In the genomic region with DNA sequence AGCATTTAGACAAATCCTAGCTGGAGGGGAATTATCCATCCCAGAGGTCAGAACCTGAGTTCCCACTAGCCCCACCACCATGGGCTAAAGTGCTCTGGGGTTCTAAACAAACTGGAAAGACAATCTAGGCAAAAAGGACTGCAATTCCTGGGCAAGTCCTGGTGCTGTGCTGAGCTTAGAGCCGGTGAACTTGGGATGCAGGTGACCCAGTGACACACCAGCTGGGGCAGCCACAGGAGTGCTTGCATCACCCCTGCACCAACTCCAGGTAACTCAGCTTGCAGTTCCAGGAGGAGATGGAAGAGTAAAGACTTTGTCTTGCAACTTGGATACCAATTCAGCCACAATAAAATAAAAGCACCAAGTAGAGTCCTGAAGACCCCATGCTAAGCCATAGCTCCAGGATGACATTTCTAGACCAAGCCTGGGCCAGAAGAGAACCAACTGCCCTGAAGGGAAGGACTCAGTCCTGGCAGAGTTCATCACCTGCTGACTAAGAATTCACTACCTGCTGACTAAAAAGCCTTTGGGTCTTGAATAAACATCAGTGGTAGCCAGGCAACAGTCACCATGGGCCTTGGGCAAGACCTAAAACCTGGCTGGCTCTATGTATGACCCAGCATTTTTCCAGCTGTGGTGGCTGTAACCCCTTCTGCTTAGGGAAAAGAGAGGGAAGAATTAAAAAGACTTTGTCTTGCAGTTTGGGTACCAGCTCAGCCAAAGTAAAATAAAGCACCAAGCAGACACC, we compare ENCODE assay signal across 17 cellular contexts.
DNase-seq lines count a peak whose midpoint lies in the region; TF ChIP-seq lines count a peak whose summit lies in the region.
"Had no signal": no experiment of that assay in that cellular context is flagged by ENCODE, and none has a peak within 500 bp of the region (broad histone marks: within the 10 kb centered on the region; RNA-seq: fewer than 3 reads in every experiment).

No MANE protein-coding gene starts in this region.

- WGBS in stomach, 5 donors = 75 to 100% (median 92%) methylated on average over 1 of the region's 1 CpG

- DNase-seq in MCF 10A (ENCODE audit: unreplicated experiment) (peak; percentile 70), breast epithelium (ENCODE audit: low spot score in 2 of 2) (no peak), NCI-H774 (lab: John Stamatoyannopoulos, UW) (peak; percentile 7), epithelial cell of prostate (ENCODE audit: low read depth, low spot score) (peak; percentile 67), stomach (peak; percentile 41), AG08396 (ENCODE audit: low spot score) (no peak), KG1 (lab: John Stamatoyannopoulos, UW) (no peak), NCI-H1436 treated with DMSO at 0.1 percent for 48 hours (lab: John Stamatoyannopoulos, UW) (no peak)
- DNase-seq: activated CD4-positive, alpha-beta T cell treated with anti-CD3 and anti-CD28 coated beads for 36 hours; activated CD8-positive, alpha-beta memory T cell treated with anti-CD3 and anti-CD28 coated beads, Interleukin-2, amount 50 U/mL, for 4 hours; CD8-positive, alpha-beta memory T cell; Karpas-422; NCI-H1930; SJCRH30 had no signal

- peak overlapping the region; percentile 80 for H3K27ac Mint-ChIP-seq in MCF 10A (ENCODE audit: low read depth, unreplicated experiment)
- H3K27ac Mint-ChIP-seq: activated CD4-positive, alpha-beta T cell treated with anti-CD3 and anti-CD28 coated beads for 36 hours; CD8-positive, alpha-beta memory T cell; memory B cell had no signal

- H3K36me3 Mint-ChIP-seq in MCF 10A (ENCODE audit: insufficient read depth, unreplicated experiment) = no peaks in the 10 kb centered on the region
- H3K36me3 Mint-ChIP-seq: CD8-positive, alpha-beta memory T cell; memory B cell had no signal

- no peak overlapping the region for H3K27ac ChIP-seq in breast epithelium
- H3K27ac ChIP-seq in epithelial cell of prostate = peak overlapping the region; percentile 18
- no peak overlapping the region for H3K27ac ChIP-seq in stomach
- H3K27ac ChIP-seq: ascending aorta, HL-60, SJCRH30 had no signal

- no peak for TF ChIP-seq CTCF in MCF 10A (IDR thresholded peaks at IDR 0.05; ENCODE audit: unreplicated experiment)
- TF ChIP-seq CTCF in breast epithelium (IDR thresholded peaks at IDR 0.05) = no peak
- TF ChIP-seq CTCF in stomach (IDR thresholded peaks at IDR 0.05) = no peak

- CTCF ChIA-PET in MCF 10A (lab: Yijun Ruan, JAX) = interaction anchor here (0.6 to 0.9 kb wide), 3 partner anchors 202 to 1128 kb away, joined by 3 read pairs; no protein-coding TSS in a partner anchor

- no peaks in the 10 kb centered on the region for H3K27me3 Mint-ChIP-seq in MCF 10A (ENCODE audit: insufficient read depth, unreplicated experiment)
- H3K27me3 Mint-ChIP-seq: activated CD4-positive, alpha-beta T cell treated with anti-CD3 and anti-CD28 coated beads for 36 hours; CD8-positive, alpha-beta memory T cell had no signal

- H3K4me1 ChIP-seq in breast epithelium = no peaks in the 10 kb centered on the region
- H3K4me1 ChIP-seq in stomach = no peaks in the 10 kb centered on the region
- H3K4me1 ChIP-seq: ascending aorta, SJCRH30 had no signal

- BruUV-seq in MCF 10A (replicated peaks; lab: Mats Ljungman, UMichigan) = no TSS peak

- H3K4me1 Mint-ChIP-seq in MCF 10A (ENCODE audit: insufficient read depth, unreplicated experiment) = peaks cover 11% of the 10 kb centered on the region
- H3K4me1 Mint-ChIP-seq: activated CD4-positive, alpha-beta T cell treated with anti-CD3 and anti-CD28 coated beads for 36 hours; CD8-positive, alpha-beta memory T cell; memory B cell had no signal

- H3K4me3 ChIP-seq in breast epithelium = no peak overlapping the region
- H3K4me3 ChIP-seq in stomach = no peak overlapping the region
- H3K4me3 ChIP-seq: ascending aorta, SJCRH30 had no signal

- intact Hi-C loops in MCF 10A (cut with micrococcal nuclease) (no loop called here), breast epithelium (cut with DNase I; ENCODE audit: low total_unique reads) (no loop called here), stomach (cut with DNase I; ENCODE audit: low total_unique reads) (no loop called here)

- H3K27me3 ChIP-seq in breast epithelium (no peaks in the 10 kb centered on the region), stomach (no peaks in the 10 kb centered on the region)
- H3K27me3 ChIP-seq: ascending aorta, SJCRH30 had no signal

- TF ChIP-seq POLR2A in breast epithelium (IDR thresholded peaks at IDR 0.05) (no peak), stomach (IDR thresholded peaks at IDR 0.05) (no peak)

- H3K36me3 ChIP-seq in breast epithelium (no peaks in the 10 kb centered on the region), stomach (no peaks in the 10 kb centered on the region)
- H3K36me3 ChIP-seq: ascending aorta, SJCRH30 had no signal

- H3K9me3 ChIP-seq in breast epithelium (peaks cover 0 to 10% of the 10 kb centered on the region in 2 donors), stomach (peaks cover 0 to 10% (median 9%) of the 10 kb centered on the region in 4 donors)
- H3K9me3 ChIP-seq: SJCRH30 had no signal

- H3K4me3 Mint-ChIP-seq in MCF 10A (ENCODE audit: unreplicated experiment) = no peak overlapping the region
- H3K4me3 Mint-ChIP-seq: activated CD4-positive, alpha-beta T cell treated with anti-CD3 and anti-CD28 coated beads for 36 hours; CD8-positive, alpha-beta memory T cell; memory B cell had no signal

- TF ChIP-seq EP300 in stomach (IDR thresholded peaks at IDR 0.05) = no peak

- H3K9me3 Mint-ChIP-seq in MCF 10A (ENCODE audit: unreplicated experiment) = peaks cover 26% of the 10 kb centered on the region

- POLR2A ChIA-PET in MCF 10A (lab: Yijun Ruan, JAX) = interaction anchor here (1.2 to 1.6 kb wide), 2 partner anchors 11 to 52 kb away, joined by 3 to 4 read pairs; no protein-coding TSS in a partner anchor

Comparison
In these comparisons a context has a peak if more than half of its experiments do, and no peak if none do; other contexts are left out.
1. DNase-seq: peak in MCF 10A (single experiment), NCI-H774 (single experiment), epithelial cell of prostate (single experiment) and stomach (single experiment); none in breast epithelium (0 of 2), AG08396 (single experiment), KG1 (single experiment) and NCI-H1436 treated with DMSO at 0.1 percent for 48 hours (single experiment).